8 cellular contexts compared by ENCODE assay signal in genomic region chr1:121516279-121516967, GRCh38.
DNase-seq lines count a peak whose midpoint lies in the region; ATAC-seq, FAIRE-seq and TF ChIP-seq lines count a peak whose summit lies in the region.

No MANE protein-coding gene starts in this region.

- H3K36me3 ChIP-seq in left lung = no peaks in the 10 kb centered on the region

- peak; percentile 11 to 20 for DNase-seq in activated CD4-positive, alpha-beta T cell treated with anti-CD3 and anti-CD28 coated beads for 4 hours
- no peak for DNase-seq in activated CD4-positive, alpha-beta T cell treated with anti-CD3 and anti-CD28 coated beads, Interleukin-2, amount 50 U/mL, for 4 hours
- peak; percentile 1 for DNase-seq in T follicular helper cell (ENCODE audit: low read depth)
- peak; percentile 63 to 76 for DNase-seq in left lung
- DNase-seq in DMS53 (lab: John Stamatoyannopoulos, UW) = no peak
- no peak for DNase-seq in NCI-H69 (lab: John Stamatoyannopoulos, UW)
- no peak for DNase-seq in H54 (ENCODE audit: insufficient read length, low spot score)

- TF ChIP-seq POLR2A in H54 (IDR thresholded peaks at IDR 0.05; ENCODE audit: low read depth, low read length) = no peak

- peak overlapping the region; percentile 10 to 66 for H3K27ac ChIP-seq in left lung

- H3K9me3 ChIP-seq in left lung = no peaks in the 10 kb centered on the region

- peaks cover 11 to 32% of the 10 kb centered on the region in 2 donors for H3K27me3 ChIP-seq in left lung

- H3K4me3 ChIP-seq in left lung = no peak overlapping the region

- H3K4me1 ChIP-seq in left lung = peaks cover 0 to 26% of the 10 kb centered on the region in 2 donors

- intact Hi-C loops in left lung (cut with DNase I) = no loop called here

- no peak for FAIRE-seq in H54 (lab: Jason Lieb, UNC)

- ATAC-seq in HG03095 (IDR thresholded peaks at IDR 0.05; ENCODE audit: unreplicated experiment) = peak; percentile 80
- ATAC-seq in left lung = peak; percentile 21

- no peak for TF ChIP-seq CTCF in left lung (IDR thresholded peaks at IDR 0.05)

Comparison
In these comparisons a context has a peak if more than half of its experiments do, and no peak if none do; other contexts are left out.
1. DNase-seq: peak in activated CD4-positive, alpha-beta T cell treated with anti-CD3 and anti-CD28 coated beads for 4 hours (2 of 2), T follicular helper cell (single experiment) and left lung (2 of 2); none in activated CD4-positive, alpha-beta T cell treated with anti-CD3 and anti-CD28 coated beads, Interleukin-2, amount 50 U/mL, for 4 hours (0 of 2), DMS53 (single experiment), NCI-H69 (single experiment) and H54 (single experiment).